Comparison of ENCODE assay signal across 8 cellular contexts in the genomic region with DNA sequence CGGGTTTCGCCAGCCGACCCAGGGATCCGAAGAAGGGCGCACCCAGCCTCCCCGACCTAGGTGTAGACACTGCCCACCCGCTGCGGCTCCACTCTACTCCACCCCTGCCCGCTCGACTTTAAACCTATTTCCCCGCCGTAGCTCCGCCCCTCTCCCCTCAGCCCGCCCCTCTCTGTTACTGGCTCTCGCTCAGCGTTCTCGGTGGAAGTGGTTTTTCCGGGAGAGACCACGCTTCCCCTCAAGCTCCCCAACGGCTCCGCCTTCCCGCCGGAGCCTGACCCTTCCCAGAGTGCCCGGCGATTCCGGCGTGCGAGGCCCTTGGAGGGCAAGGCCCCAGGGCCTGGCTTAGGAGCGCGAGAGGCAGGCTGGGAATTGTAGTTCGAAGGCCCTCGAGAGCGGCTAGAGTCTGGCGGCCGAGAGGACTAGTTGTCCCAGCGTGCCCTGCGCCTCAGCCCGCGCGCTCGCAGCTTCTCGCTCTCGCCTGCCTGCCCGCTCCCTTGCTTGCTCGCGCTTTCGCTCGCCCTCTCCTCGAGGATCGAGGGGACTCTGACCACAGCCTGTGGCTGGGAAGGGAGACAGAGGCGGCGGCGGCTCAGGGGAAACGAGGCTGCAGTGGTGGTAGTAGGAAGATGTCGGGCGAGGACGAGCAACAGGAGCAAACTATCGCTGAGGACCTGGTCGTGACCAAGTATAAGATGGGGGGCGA. TPM values are rescaled to one million over a fixed set of nuclear protein-coding genes. Genes with fewer than 3 reads are reported as not detected.
A peak's percentile ranks its signal among the peaks of the same experiment; 100 is the strongest.
DNase-seq lines count a peak whose midpoint lies in the region; ATAC-seq and TF ChIP-seq lines count a peak whose summit lies in the region.

A gene (plus strand): TSS at position 451 of the 706 bp plus-strand sequence. CDS start 179 bp downstream, at position 630.

- no peaks in the 10 kb centered on the region for H3K9me3 ChIP-seq in right lobe of liver

- peak within 1 kb of the TSS; percentile 39 to 96 (median 85) for H3K27ac ChIP-seq in dorsolateral prefrontal cortex
- H3K27ac ChIP-seq in right lobe of liver: peak within 1 kb of the TSS; percentile 64 to 82 (median 64)

- H3K4me3 Mint-ChIP-seq in activated CD4-positive, alpha-beta memory T cell treated with anti-CD3 and anti-CD28 coated beads for 36 hours: peak within 1 kb of the TSS; percentile 100

- no peaks in the 10 kb centered on the region for H3K27me3 Mint-ChIP-seq in activated CD4-positive, alpha-beta memory T cell treated with anti-CD3 and anti-CD28 coated beads for 36 hours

- H3K36me3 ChIP-seq in right lobe of liver: peaks cover 6 to 64% (median 26%) of the 10 kb centered on the region in 4 donors

- H3K27ac Mint-ChIP-seq in activated CD4-positive, alpha-beta memory T cell treated with anti-CD3 and anti-CD28 coated beads for 36 hours: peak within 1 kb of the TSS; percentile 97

- H3K27me3 ChIP-seq in dorsolateral prefrontal cortex (no peaks in the 10 kb centered on the region), right lobe of liver (no peaks in the 10 kb centered on the region)

- POLR2A ChIA-PET in activated CD4-positive, alpha-beta memory T cell treated with anti-CD3 and anti-CD28 coated beads for 36 hours (lab: Charles Lee): interaction anchor here (0.7 to 6.1 kb wide), 22 partner anchors 9 to 366 kb away, joined by 3 to 101 read pairs (median 5); a partner anchor contains a TSS

- TF ChIP-seq CTCF in dorsolateral prefrontal cortex (IDR thresholded peaks at IDR 0.05 in 54 of 56, conservative IDR thresholded peaks at IDR 0.05 in 2 of 56; ENCODE audit: low read depth in 1 of 56, partially characterized antibody in 56 of 56) (peak in 39 of 56 donors; percentile 13 to 68 (median 34)), right lobe of liver (IDR thresholded peaks at IDR 0.05) (no peak)

- H3K9me3 Mint-ChIP-seq in activated CD4-positive, alpha-beta memory T cell treated with anti-CD3 and anti-CD28 coated beads for 36 hours: no peaks in the 10 kb centered on the region

- DNase-seq in CD1c-positive myeloid dendritic cell (ENCODE audit: extremely low spot score) (peak; percentile 99), NCI-H82 treated with DMSO at 0.1 percent for 48 hours (lab: John Stamatoyannopoulos, UW; ENCODE audit: unreplicated experiment) (peak; percentile 95), dorsolateral prefrontal cortex (peak; percentile 94 to 99 (median 97)), right lobe of liver (peak; percentile 99)
- DNase-seq in activated CD4-positive, alpha-beta memory T cell treated with anti-CD3 and anti-CD28 coated beads for 36 hours: peak; percentile 99
- DNase-seq in stimulated activated CD4-positive, alpha-beta T cell treated with anti-CD3 and anti-CD28 coated beads, Interleukin-4, amount 100 ng/mL, for 4 hours: peak; percentile 96 to 97

- peaks cover 34% of the 10 kb centered on the region for H3K4me1 Mint-ChIP-seq in activated CD4-positive, alpha-beta memory T cell treated with anti-CD3 and anti-CD28 coated beads for 36 hours (ENCODE audit: low read depth)

- peak; percentile 97 for TF ChIP-seq POLR2A in right lobe of liver (IDR thresholded peaks at IDR 0.05)

- under 1% methylated on average over 36 of the region's 60 CpGs for WGBS in right lobe of liver (ENCODE audit: insufficient coverage, low coverage, low lambda C conversion rate, missing lambda C conversion rate)

- peak; percentile 94 for ATAC-seq in GM19438 (IDR thresholded peaks at IDR 0.05; ENCODE audit: low read depth, unreplicated experiment)
- peak; percentile 76 for ATAC-seq in HG03575 (IDR thresholded peaks at IDR 0.05; ENCODE audit: extremely low read depth, insufficient number of reproducible peaks, low FRiP score, unreplicated experiment)
- peak; percentile 93 to 97 (median 95) for ATAC-seq in right lobe of liver

- intact Hi-C loops in activated CD4-positive, alpha-beta memory T cell treated with anti-CD3 and anti-CD28 coated beads for 36 hours (cut with micrococcal nuclease): loop anchor here (1.0 to 10.0 kb wide), 11 partner anchors 12 to 1119 kb away; a partner anchor contains a TSS
- intact Hi-C loops in dorsolateral prefrontal cortex (cut with DNase I): loop anchor here (1.0 to 2.0 kb wide), 3 partner anchors 12 to 63 kb away; a partner anchor contains a TSS
- intact Hi-C loops in right lobe of liver (cut with DNase I): loop anchor here (5.0 to 10.0 kb wide), 2 partner anchors 57 to 59 kb away; a partner anchor contains a TSS

- H3K4me3 ChIP-seq in dorsolateral prefrontal cortex (peak within 1 kb of the TSS; percentile 67 to 98 (median 91)), right lobe of liver (peak within 1 kb of the TSS; percentile 69 to 89 (median 82))

- CTCF ChIA-PET in activated CD4-positive, alpha-beta memory T cell treated with anti-CD3 and anti-CD28 coated beads for 36 hours (lab: Charles Lee): interaction anchor here (0.7 to 4.9 kb wide), 21 partner anchors 13 to 585 kb away, joined by 3 to 60 read pairs (median 6); a partner anchor contains a TSS

- peaks cover 0 to 19% (median 4%) of the 10 kb centered on the region in 4 donors for H3K4me1 ChIP-seq in right lobe of liver

- peaks cover 46% of the 10 kb centered on the region for H3K36me3 Mint-ChIP-seq in activated CD4-positive, alpha-beta memory T cell treated with anti-CD3 and anti-CD28 coated beads for 36 hours

RNA-seq across cellular contexts. Expression of the gene that starts here (rescaled TPM):
- total RNA-seq in activated CD4-positive, alpha-beta memory T cell treated with anti-CD3 and anti-CD28 coated beads for 36 hours: 100 to 1,000 TPM; 399 to 410 TPM
- total RNA-seq in dorsolateral prefrontal cortex: 10 to 100 TPM; 40.1 to 80.6 (median 58.7) TPM
- total RNA-seq in right lobe of liver: 10 to 100 TPM; 29.7 to 82.4 (median 36.6) TPM

Comparison
In these comparisons a context has a peak if more than half of its experiments do, and no peak if none do; other contexts are left out.
1. Peak in every context shown above with its lines: DNase-seq, ATAC-seq, H3K4me3 ChIP-seq and H3K27ac ChIP-seq.
2. RNA of the gene that starts here (total RNA-seq): 399 to 410 TPM in activated CD4-positive, alpha-beta memory T cell treated with anti-CD3 and anti-CD28 coated beads for 36 hours; 40.1 to 80.6 TPM in dorsolateral prefrontal cortex and 29.7 to 82.4 TPM in right lobe of liver; every median in the first group is over 4 times any median in the second.
3. CTCF ChIP-seq: peak in dorsolateral prefrontal cortex (39 of 56); none in right lobe of liver (0 of 4).